1 cellular context compared by ENCODE assay signal in genomic region chr16:86898386-86898785, GRCh38.
TF ChIP-seq lines count a peak whose summit lies in the region.

No MANE protein-coding gene starts in this region.

TF ChIP-seq in IMR-90, 13 proteins besides CTCF, POLR2A, EP300 and RAD21 (continued from another document):
- TF ChIP-seq ELK1 (IDR thresholded peaks at IDR 0.05; ENCODE audit: borderline replicate concordance, low read depth, low read length) (no peak), CEBPB (IDR thresholded peaks at IDR 0.05; ENCODE audit: low read depth, low read length) (no peak), RFX5 (IDR thresholded peaks at IDR 0.05; ENCODE audit: low read depth, low read length) (no peak)
TF ChIP-seq in IMR-90: peak in this region for 0.
